ENCODE assay signal across 25 cellular contexts in genomic region chr9:110476251-110476650, GRCh38.
"Had no signal": no experiment of that assay in that cellular context is flagged by ENCODE, and none has a peak within 500 bp of the region (broad histone marks: within the 10 kb centered on the region; RNA-seq: fewer than 3 reads in every experiment).

No MANE protein-coding gene starts in this region.

- H3K9me3 Mint-ChIP-seq: central memory CD8-positive, alpha-beta T cell; dendritic cell treated with granulocyte-macrophage colony-stimulating factor and Interleukin-4, amounts not matched to agents 40 ng/mL and 50 ng/mL, for 4 days; naive thymus-derived CD4-positive, alpha-beta T cell; nephron; stimulated activated naive B cell treated with anti-CD40 and anti-IgM and Interleukin-4, amounts not matched to agents 10 μg/mL and 1 μg/mL and 100 μg/mL, for 72 hours; stimulated activated naive CD8-positive, alpha-beta T cell treated with anti-CD3 and anti-CD28 coated beads, Interleukin-15, Interleukin-2, amounts not matched to agents 100 ng/mL and 50 ng/mL, for 24 hours had no signal

- ATAC-seq: left lung; naive thymus-derived CD4-positive, alpha-beta T cell; pancreas; right lobe of liver; stimulated activated naive B cell treated with anti-CD40 and anti-IgM and Interleukin-4, amounts not matched to agents 10 μg/mL and 1 μg/mL and 100 μg/mL, for 72 hours had no signal

- H3K27me3 ChIP-seq: colonic mucosa, esophagus squamous epithelium, left lung, pancreas, right lobe of liver, tibial nerve, upper lobe of left lung had no signal

- DNase-seq: colonic mucosa; effector CD8-positive, alpha-beta T cell; erythroblast; esophagus squamous epithelium; foreskin melanocyte; glutamatergic neuron; hypothalamus; left lung; mesenchymal stem cell; midbrain; naive thymus-derived CD4-positive, alpha-beta T cell; occipital lobe; pancreas; right lobe of liver; small intestine; stimulated activated CD4-positive, alpha-beta T cell treated with anti-CD3 and anti-CD28 coated beads, Interleukin-15, amount 100 ng/mL, for 24 hours; stimulated activated CD4-positive, alpha-beta T cell treated with anti-CD3 and anti-CD28 coated beads, Interleukin-2, amount 100 ng/mL, for 48 hours; stimulated activated naive B cell treated with anti-CD40 and anti-IgM and Interleukin-4, amounts not matched to agents 10 μg/mL and 1 μg/mL and 100 μg/mL, for 72 hours; upper lobe of left lung had no signal

- H3K4me1 ChIP-seq: colonic mucosa, esophagus squamous epithelium, left lung, pancreas, right lobe of liver, tibial nerve, upper lobe of left lung had no signal

- H3K4me3 ChIP-seq: colonic mucosa, esophagus squamous epithelium, left lung, pancreas, right lobe of liver, thoracic aorta, tibial nerve, upper lobe of left lung had no signal

- H3K27ac Mint-ChIP-seq: dendritic cell treated with granulocyte-macrophage colony-stimulating factor and Interleukin-4, amounts not matched to agents 40 ng/mL and 50 ng/mL, for 4 days; naive thymus-derived CD4-positive, alpha-beta T cell; nephron; stimulated activated naive B cell treated with anti-CD40 and anti-IgM and Interleukin-4, amounts not matched to agents 10 μg/mL and 1 μg/mL and 100 μg/mL, for 72 hours; stimulated activated naive CD8-positive, alpha-beta T cell treated with anti-CD3 and anti-CD28 coated beads, Interleukin-15, Interleukin-2, amounts not matched to agents 100 ng/mL and 50 ng/mL, for 24 hours had no signal

- H3K4me3 Mint-ChIP-seq: central memory CD8-positive, alpha-beta T cell; dendritic cell treated with granulocyte-macrophage colony-stimulating factor and Interleukin-4, amounts not matched to agents 40 ng/mL and 50 ng/mL, for 4 days; naive thymus-derived CD4-positive, alpha-beta T cell; nephron; stimulated activated naive B cell treated with anti-CD40 and anti-IgM and Interleukin-4, amounts not matched to agents 10 μg/mL and 1 μg/mL and 100 μg/mL, for 72 hours; stimulated activated naive CD8-positive, alpha-beta T cell treated with anti-CD3 and anti-CD28 coated beads, Interleukin-15, Interleukin-2, amounts not matched to agents 100 ng/mL and 50 ng/mL, for 24 hours had no signal

- H3K4me1 Mint-ChIP-seq: central memory CD8-positive, alpha-beta T cell; naive thymus-derived CD4-positive, alpha-beta T cell; nephron; stimulated activated naive B cell treated with anti-CD40 and anti-IgM and Interleukin-4, amounts not matched to agents 10 μg/mL and 1 μg/mL and 100 μg/mL, for 72 hours had no signal

- H3K27me3 Mint-ChIP-seq: central memory CD8-positive, alpha-beta T cell; dendritic cell treated with granulocyte-macrophage colony-stimulating factor and Interleukin-4, amounts not matched to agents 40 ng/mL and 50 ng/mL, for 4 days; naive thymus-derived CD4-positive, alpha-beta T cell; stimulated activated naive B cell treated with anti-CD40 and anti-IgM and Interleukin-4, amounts not matched to agents 10 μg/mL and 1 μg/mL and 100 μg/mL, for 72 hours; stimulated activated naive CD8-positive, alpha-beta T cell treated with anti-CD3 and anti-CD28 coated beads, Interleukin-15, Interleukin-2, amounts not matched to agents 100 ng/mL and 50 ng/mL, for 24 hours had no signal

- H3K27ac ChIP-seq: colonic mucosa, esophagus squamous epithelium, left lung, pancreas, right lobe of liver, thoracic aorta, tibial nerve, upper lobe of left lung had no signal

- H3K36me3 ChIP-seq: colonic mucosa, esophagus squamous epithelium, left lung, pancreas, right lobe of liver, thoracic aorta had no signal

- H3K36me3 Mint-ChIP-seq: naive thymus-derived CD4-positive, alpha-beta T cell; stimulated activated naive B cell treated with anti-CD40 and anti-IgM and Interleukin-4, amounts not matched to agents 10 μg/mL and 1 μg/mL and 100 μg/mL, for 72 hours had no signal
